10 cellular contexts compared by ENCODE assay signal in the genomic region with DNA sequence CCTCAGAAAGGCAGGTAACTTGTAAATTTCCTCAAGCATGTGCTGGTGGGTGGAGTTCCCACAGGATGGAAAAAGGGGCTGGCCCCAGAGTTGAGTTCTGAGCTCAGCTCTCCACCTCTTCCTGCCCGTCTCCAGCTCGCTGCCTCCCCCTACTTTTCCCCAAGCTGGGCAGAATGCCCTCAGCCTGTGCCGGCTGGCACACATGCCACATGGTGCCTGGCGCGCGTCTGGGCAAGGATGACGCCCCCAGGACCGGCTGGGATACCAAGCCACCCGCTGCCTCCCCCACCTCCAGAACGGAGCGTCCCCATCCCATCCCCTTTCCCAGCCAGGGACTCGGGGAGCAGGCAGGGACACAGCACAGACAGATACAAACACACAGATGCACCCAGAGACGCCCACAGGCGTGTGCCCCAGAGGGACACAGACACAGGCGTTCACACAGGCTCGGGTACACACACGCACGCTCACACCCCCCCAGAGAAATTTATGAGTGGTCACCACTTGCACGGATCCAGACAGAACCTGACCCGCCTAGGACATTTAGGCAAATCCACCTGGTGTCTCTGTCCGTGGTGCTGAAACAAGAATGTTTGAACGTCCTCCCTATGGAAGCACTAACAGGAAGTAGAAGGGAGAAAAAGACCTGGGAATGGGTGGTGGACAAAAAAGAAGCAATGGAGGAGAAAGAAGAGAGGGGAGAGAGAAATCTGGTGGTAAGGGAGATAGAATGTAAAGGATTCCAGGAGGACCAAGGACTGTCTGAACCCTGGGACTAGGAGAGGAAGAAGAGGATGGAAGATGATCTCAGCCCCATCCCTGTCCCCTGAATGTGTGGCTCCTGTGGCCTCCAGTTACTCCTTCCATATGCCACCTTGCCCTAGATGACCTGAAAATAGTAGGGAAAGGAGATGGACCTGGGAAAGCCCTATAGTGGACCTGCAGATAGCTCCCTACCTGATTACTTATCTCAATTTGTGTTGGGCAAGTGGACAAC. TPM values are rescaled to one million over a fixed set of nuclear protein-coding genes. Genes with fewer than 3 reads are reported as not detected.
DNase-seq lines count a peak whose midpoint lies in the region; ATAC-seq and TF ChIP-seq lines count a peak whose summit lies in the region.
"Had no signal": no experiment of that assay in that cellular context is flagged by ENCODE, and none has a peak within 500 bp of the region (broad histone marks: within the 10 kb centered on the region; RNA-seq: fewer than 3 reads in every experiment).

No MANE protein-coding gene starts in this region.

- intact Hi-C loops in adrenal gland (cut with DNase I) (no loop called here), left colon (cut with DNase I, micrococcal nuclease) (no loop called here), vagina (cut with DNase I) (no loop called here)

- no peaks in the 10 kb centered on the region for H3K79me2 ChIP-seq in DND-41 (ENCODE audit: insufficient read depth, low read length)

- WGBS in adrenal gland, 4 donors: 4 to 5% (median 5%) methylated on average over 14 to 22 of the region's 22 CpGs

- H3K9me3 ChIP-seq in DND-41 (ENCODE audit: insufficient read depth, low read length, severe bottlenecking) (no peaks in the 10 kb centered on the region), adrenal gland (replicated peaks in 1 of 3) (no peaks in the 10 kb centered on the region), vagina (no peaks in the 10 kb centered on the region)
- H3K9me3 ChIP-seq: HAP-1 had no signal

- H3K4me1 ChIP-seq in DND-41 (ENCODE audit: insufficient read depth, low read length) (no peaks in the 10 kb centered on the region), adrenal gland (replicated peaks in 1 of 2) (no peaks in the 10 kb centered on the region), vagina (peaks cover 8% of the 10 kb centered on the region)
- H3K4me1 ChIP-seq: HAP-1 had no signal

- H3K36me3 ChIP-seq in DND-41 (ENCODE audit: insufficient read depth, low read length) (no peaks in the 10 kb centered on the region), adrenal gland (replicated peaks in 1 of 2) (no peaks in the 10 kb centered on the region), vagina (no peaks in the 10 kb centered on the region)
- H3K36me3 ChIP-seq: HAP-1 had no signal

- H3K4me3 ChIP-seq in DND-41 (ENCODE audit: low read depth in 1 of 2, low read length in 2 of 2) (no peak overlapping the region), LNCaP clone FGC (ENCODE audit: low read depth, low read length) (no peak overlapping the region), adrenal gland (no peak overlapping the region), vagina (no peak overlapping the region)
- H3K4me3 ChIP-seq: HAP-1 had no signal

- no peaks in the 10 kb centered on the region for H3K27me3 ChIP-seq in DND-41 (ENCODE audit: insufficient read depth, low read length, poor library complexity)
- peaks cover 34% of the 10 kb centered on the region for H3K27me3 ChIP-seq in adrenal gland
- no peaks in the 10 kb centered on the region for H3K27me3 ChIP-seq in vagina

- no peak for TF ChIP-seq POLR2A in adrenal gland (IDR thresholded peaks at IDR 0.05)
- TF ChIP-seq POLR2A in vagina (IDR thresholded peaks at IDR 0.05): no peak

- DNase-seq in DND-41 (peak; percentile 59), LNCaP clone FGC (ENCODE audit: low read depth) (peak; percentile 31), adrenal gland (peak in 4 of 7 donors; percentile 38 to 50 (median 42)), left colon (peak in 1 of 2 donors; percentile 65), superior temporal gyrus (ENCODE audit: extremely low spot score) (no peak), foreskin melanocyte (no peak), vagina (ENCODE audit: extremely low spot score in 2 of 2) (no peak)
- DNase-seq: activated naive CD8-positive, alpha-beta T cell treated with anti-CD3 and anti-CD28 coated beads, Interleukin-2, amount 10 ng/mL, durations not matched to agents 7 days and 5 days had no signal

- H2AFZ ChIP-seq in DND-41 (ENCODE audit: low read depth, low read length): no peak overlapping the region

- peaks cover 7% of the 10 kb centered on the region; the same call in 1 of the 2 replicates for H4K20me1 ChIP-seq in DND-41 (ENCODE audit: insufficient read depth, low read length)

- no peak for TF ChIP-seq CTCF in DND-41 (IDR thresholded peaks at IDR 0.05; ENCODE audit: borderline replicate concordance, extremely low read depth, low read length, poor library complexity, severe bottlenecking)
- no peak for TF ChIP-seq CTCF in LNCaP clone FGC (IDR thresholded peaks at IDR 0.05; ENCODE audit: control insufficient read depth, extremely low read depth, insufficient read depth)
- TF ChIP-seq CTCF in adrenal gland (IDR thresholded peaks at IDR 0.05): no peak
- no peak for TF ChIP-seq CTCF in vagina (IDR thresholded peaks at IDR 0.05)

- peak; percentile 66; the same call in 2 of the 3 replicates for ATAC-seq in DND-41 (ENCODE audit: insufficient read depth, low read depth)
- ATAC-seq in left colon: peak; percentile 83
- ATAC-seq in GM18870 (IDR thresholded peaks at IDR 0.05; ENCODE audit: unreplicated experiment): no peak

- H3K27ac ChIP-seq in DND-41 (ENCODE audit: low read length) (no peak overlapping the region), adrenal gland (no peak overlapping the region), vagina (no peak overlapping the region)

- no peak overlapping the region for H3K9ac ChIP-seq in DND-41 (ENCODE audit: low read depth, low read length)

- no peak overlapping the region for H3K4me2 ChIP-seq in DND-41 (ENCODE audit: insufficient read depth, low read length)

RNA-seq across cellular contexts. Expression of gene NEUROD2, which starts 15.5 kb away (rescaled TPM):
- total RNA-seq in adrenal gland (not detected), left colon (under 1 TPM in 1 of 2 donors, not detected in 1; 0.12 TPM), vagina (not detected)
- under 1 TPM in 1 of 3 donors, not detected in 2; 0.08 TPM for polyA plus RNA-seq in adrenal gland
- total RNA-seq: activated naive CD8-positive, alpha-beta T cell treated with anti-CD3 and anti-CD28 coated beads, Interleukin-2, amount 10 ng/mL, durations not matched to agents 7 days and 5 days had no signal

RNA-seq across cellular contexts. Expression of gene PPP1R1B, which starts 34.5 kb away (rescaled TPM):
- 10 to 100 TPM in 3 of 8 donors, 1 to 10 TPM in 2, under 1 TPM in 2, not detected in 1; 0.32 to 39.7 (median 3.2) TPM for total RNA-seq in adrenal gland
- polyA plus RNA-seq in adrenal gland: 10 to 100 TPM; 37.5 to 58.0 (median 46.9) TPM
- total RNA-seq in left colon: 100 to 1,000 TPM; 259 to 404 TPM
- total RNA-seq in vagina: 9.3 TPM
- total RNA-seq: activated naive CD8-positive, alpha-beta T cell treated with anti-CD3 and anti-CD28 coated beads, Interleukin-2, amount 10 ng/mL, durations not matched to agents 7 days and 5 days had no signal

RNA-seq across cellular contexts. Expression of gene STARD3, which starts 44.7 kb away (rescaled TPM):
- total RNA-seq in adrenal gland (100 to 1,000 TPM in 3 of 8 donors, 10 to 100 TPM in 5; 38.6 to 129 (median 85.9) TPM), left colon (10 to 100 TPM; 37.2 to 44.3 TPM), vagina (148 TPM)
- 100 to 1,000 TPM; 101 to 220 (median 102) TPM for polyA plus RNA-seq in adrenal gland

Comparison
In these comparisons a context has a peak if more than half of its experiments do, and no peak if none do; other contexts are left out.
1. DNase-seq: peak in DND-41 (single experiment), LNCaP clone FGC (single experiment) and adrenal gland (4 of 7); none in superior temporal gyrus (single experiment), foreskin melanocyte (single experiment) and vagina (0 of 2).
2. RNA of gene PPP1R1B, which starts 34.5 kb away (total RNA-seq): 259 to 404 TPM in left colon; 9.3 TPM in vagina (single experiment) and 0.32 to 39.7 TPM in adrenal gland; every median in the first group is over 4 times any median in the second.